8 cellular contexts compared by ENCODE assay signal in the genomic region with DNA sequence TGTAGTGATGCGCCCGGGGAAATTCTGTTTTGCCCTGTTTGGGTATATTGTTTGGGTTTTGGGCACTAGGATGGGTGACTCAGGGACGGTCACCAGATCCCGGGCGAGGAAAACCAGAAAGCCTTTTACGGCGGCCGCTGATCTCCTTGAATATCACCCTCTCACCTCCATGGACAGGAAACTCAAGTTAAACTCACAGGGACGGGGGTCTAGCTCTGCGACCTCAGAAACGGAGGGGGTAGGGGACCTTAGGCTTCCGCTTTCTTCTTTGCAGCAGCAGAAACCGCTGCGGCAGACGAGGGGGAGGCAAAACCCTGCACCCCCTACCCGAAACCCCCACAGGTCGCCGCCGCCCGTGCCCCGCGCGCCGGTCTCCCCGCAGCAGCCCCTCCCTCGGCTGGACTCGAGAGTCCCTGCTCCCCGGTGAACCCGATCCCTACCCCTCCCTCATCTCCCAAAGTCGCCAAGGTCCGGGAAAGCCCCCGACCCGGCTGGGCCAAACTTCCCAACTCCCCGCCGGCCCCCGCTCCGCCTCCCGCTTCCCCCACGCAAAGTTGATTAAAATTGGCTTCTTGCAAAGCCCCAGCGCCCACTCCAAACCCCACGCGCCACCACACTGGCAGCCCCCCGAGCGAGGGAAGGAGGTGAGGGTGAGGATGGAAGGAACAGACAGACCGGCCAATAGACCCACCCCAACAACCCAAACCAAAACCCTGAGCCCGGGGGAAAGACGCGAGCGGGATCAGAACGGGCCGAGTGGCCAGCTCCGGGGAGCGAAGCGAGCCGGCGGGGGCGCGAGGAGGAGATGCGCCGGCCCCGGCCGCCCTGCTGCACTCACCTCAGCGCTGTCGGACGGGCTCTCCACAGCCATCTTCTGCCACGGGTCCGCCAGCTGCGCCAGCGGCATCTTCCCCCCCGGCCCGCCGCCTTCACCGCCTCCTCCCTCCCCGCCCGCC. TPM values are rescaled to one million over a fixed set of nuclear protein-coding genes. Genes with fewer than 3 reads are reported as not detected.
DNase-seq lines count a peak whose midpoint lies in the region; ATAC-seq, FAIRE-seq and TF ChIP-seq lines count a peak whose summit lies in the region.

No MANE protein-coding gene starts in this region.

- H3K36me3 Mint-ChIP-seq in T-helper 17 cell (ENCODE audit: low read depth) (peaks cover 6% of the 10 kb centered on the region), MCF 10A (ENCODE audit: insufficient read depth, unreplicated experiment) (no peaks in the 10 kb centered on the region)

- no peaks in the 10 kb centered on the region for H3K9me3 ChIP-seq in T-helper 17 cell (ENCODE audit: control insufficient read depth, low read length, poor library complexity, severe bottlenecking)

- POLR2A ChIA-PET in MCF 10A (lab: Yijun Ruan, JAX): interaction anchor here (0.6 to 1.3 kb wide), 6 partner anchors 13 to 1638 kb away, joined by 3 to 7 read pairs (median 3); no protein-coding TSS in a partner anchor

- H3K27me3 Mint-ChIP-seq in T-helper 17 cell (no peaks in the 10 kb centered on the region), MCF 10A (ENCODE audit: insufficient read depth, unreplicated experiment) (peaks cover 12% of the 10 kb centered on the region)

- H3K27ac Mint-ChIP-seq in T-helper 17 cell (peak overlapping the region; percentile 97), MCF 10A (ENCODE audit: low read depth, unreplicated experiment) (peak overlapping the region; percentile 96)

- FAIRE-seq in D721Med (lab: Jason Lieb, UNC): no peak

- H3K4me3 Mint-ChIP-seq in T-helper 17 cell (peak overlapping the region; percentile 96), MCF 10A (ENCODE audit: unreplicated experiment) (peak overlapping the region; percentile 81)

- peak; percentile 9 for ATAC-seq in HG03097 (IDR thresholded peaks at IDR 0.05; ENCODE audit: low FRiP score, unreplicated experiment)
- ATAC-seq in T-helper 17 cell: peak; percentile 6

- TSS peak; percentile 86 for BruUV-seq in MCF 10A (replicated peaks; lab: Mats Ljungman, UMichigan)

- peak; percentile 17 for DNase-seq in stimulated activated CD4-positive, alpha-beta T cell treated with anti-CD3 and anti-CD28 coated beads, Interleukin-12 subunit alpha, Interleukin-12 subunit beta, amount 100 ng/mL, for 4 hours
- DNase-seq in stimulated activated CD4-positive, alpha-beta T cell treated with anti-CD3 and anti-CD28 coated beads, Interleukin-2, amount 100 ng/mL, for 48 hours: no peak
- DNase-seq in T-helper 17 cell: peak; percentile 4 to 12 (median 9)
- peak; percentile 28 for DNase-seq in MCF 10A (ENCODE audit: unreplicated experiment)
- DNase-seq in iris pigment epithelial cell (ENCODE audit: low read depth): peak; percentile 28
- DNase-seq in stimulated activated CD4-positive, alpha-beta T cell treated with anti-CD3 and anti-CD28 coated beads, Interleukin-4, amount 100 ng/mL, for 24 hours: peak; percentile 32
- DNase-seq in D721Med (ENCODE audit: insufficient read length, low spot score): no peak

- CTCF ChIA-PET in MCF 10A (lab: Yijun Ruan, JAX): interaction anchor here (0.6 kb wide), 2 partner anchors 9 to 101 kb away, joined by 3 read pairs; no protein-coding TSS in a partner anchor

- no peak for TF ChIP-seq CTCF in MCF 10A (IDR thresholded peaks at IDR 0.05; ENCODE audit: unreplicated experiment)
- TF ChIP-seq CTCF in D721Med (IDR thresholded peaks at IDR 0.05; ENCODE audit: insufficient read depth, missing control alignments): no peak

- no peaks in the 10 kb centered on the region for H3K9me3 Mint-ChIP-seq in MCF 10A (ENCODE audit: unreplicated experiment)

- H3K4me1 Mint-ChIP-seq in T-helper 17 cell (peaks cover 14% of the 10 kb centered on the region), MCF 10A (ENCODE audit: insufficient read depth, unreplicated experiment) (peaks cover 11% of the 10 kb centered on the region)

- intact Hi-C loops in MCF 10A (cut with micrococcal nuclease): no loop called here

RNA-seq across cellular contexts. Expression of a gene that starts 0.7 kb away (rescaled TPM):
- total RNA-seq in T-helper 17 cell (100 to 1,000 TPM; 108 to 112 TPM), MCF 10A (2022) (31.9 and 42.4 TPM in 2 replicates)

Comparison
In these comparisons a context has a peak if more than half of its experiments do, and no peak if none do; other contexts are left out.
1. DNase-seq: peak in stimulated activated CD4-positive, alpha-beta T cell treated with anti-CD3 and anti-CD28 coated beads, Interleukin-12 subunit alpha, Interleukin-12 subunit beta, amount 100 ng/mL, for 4 hours (single experiment), T-helper 17 cell (3 of 3), MCF 10A (single experiment), iris pigment epithelial cell (single experiment) and stimulated activated CD4-positive, alpha-beta T cell treated with anti-CD3 and anti-CD28 coated beads, Interleukin-4, amount 100 ng/mL, for 24 hours (single experiment); none in stimulated activated CD4-positive, alpha-beta T cell treated with anti-CD3 and anti-CD28 coated beads, Interleukin-2, amount 100 ng/mL, for 48 hours (0 of 2) and D721Med (single experiment).